In the genomic region with DNA sequence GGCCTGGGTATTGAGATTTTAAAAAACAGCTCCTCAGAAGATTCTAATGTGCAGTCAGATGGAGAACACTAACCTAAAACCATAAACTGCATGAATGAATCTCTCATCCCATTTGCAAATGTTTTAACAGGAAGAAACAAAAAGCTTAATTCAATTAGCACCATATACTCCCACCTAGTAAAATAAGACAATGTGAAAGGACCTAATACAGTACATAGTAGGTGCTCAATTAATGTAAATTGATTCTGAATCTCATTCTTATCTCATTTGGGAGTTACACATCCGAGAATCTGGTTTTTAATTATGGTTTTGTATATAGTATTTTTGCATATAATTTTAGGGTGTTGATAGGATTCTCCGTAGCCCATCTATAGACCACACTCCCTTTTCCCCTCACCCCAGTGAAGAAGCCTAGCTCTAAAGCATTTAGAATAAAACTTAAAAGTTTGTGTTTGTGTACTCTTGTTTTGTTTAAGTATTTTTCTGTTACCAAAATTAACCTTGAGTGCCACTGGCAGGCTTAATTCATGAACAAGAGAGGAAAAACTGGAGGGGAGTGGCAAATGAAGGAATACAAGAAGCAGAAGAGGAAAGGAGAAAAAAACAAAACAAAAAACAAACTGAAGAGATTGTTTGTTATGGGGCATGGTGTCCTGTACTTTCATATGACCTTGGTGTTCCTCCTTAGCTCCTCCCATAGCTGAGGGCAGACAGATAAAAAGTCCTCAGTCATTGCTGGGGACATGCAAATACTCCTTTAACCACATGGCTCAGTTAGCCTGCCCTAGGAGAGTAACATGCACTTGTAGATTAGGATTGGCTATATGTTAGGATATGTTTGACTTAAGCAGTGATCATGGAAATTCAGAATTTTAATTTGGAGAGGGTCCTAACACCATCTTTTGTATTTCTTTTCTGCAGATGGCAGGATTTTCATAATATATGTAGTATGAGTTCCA, we compare ENCODE assay signal across 7 cellular contexts. TPM values are rescaled to one million over a fixed set of nuclear protein-coding genes. Genes with fewer than 3 reads are reported as not detected.
DNase-seq lines count a peak whose midpoint lies in the region; ATAC-seq, FAIRE-seq and TF ChIP-seq lines count a peak whose summit lies in the region.

No MANE protein-coding gene starts in this region.

- H3K4me2 ChIP-seq in Loucy (ENCODE audit: low read depth, low read length, poor library complexity, severe bottlenecking) (peak overlapping the region; percentile 99), keratinocyte (ENCODE audit: control insufficient read depth, extremely low read depth, insufficient read depth, low read depth, low read length) (peak overlapping the region; percentile 97)

- TF ChIP-seq CTCF in Loucy (conservative IDR thresholded peaks at IDR 0.05; ENCODE audit: low read length): no peak
- no peak for TF ChIP-seq CTCF in keratinocyte (optimal IDR thresholded peaks at IDR 0.05 in 1 of 3, IDR thresholded peaks at IDR 0.05 in 1 of 3, conservative IDR thresholded peaks at IDR 0.05 in 1 of 3; ENCODE audit: extremely low read depth in 1 of 3, insufficient read depth in 2 of 3, low read length in 3 of 3)
- TF ChIP-seq CTCF in thoracic aorta (IDR thresholded peaks at IDR 0.05): no peak

- H2AFZ ChIP-seq in Loucy (ENCODE audit: low read length) (peak overlapping the region; percentile 80; the same call in 1 of the 2 replicates), keratinocyte (ENCODE audit: control insufficient read depth, low read length) (peak overlapping the region; percentile 90)

- H3K9ac ChIP-seq in Loucy (ENCODE audit: low read depth, low read length, poor library complexity, severe bottlenecking) (peak overlapping the region; percentile 95), keratinocyte (ENCODE audit: control insufficient read depth, extremely low read depth, insufficient read depth, low read length) (peak overlapping the region; percentile 98)

- H3K27me3 ChIP-seq in HAP-1 (ENCODE audit: low read depth) (no peaks in the 10 kb centered on the region), Loucy (ENCODE audit: insufficient read depth, low read length, poor library complexity, severe bottlenecking) (no peaks in the 10 kb centered on the region), keratinocyte (ENCODE audit: control insufficient read depth, extremely low read depth, insufficient read depth, low read length) (no peaks in the 10 kb centered on the region), thoracic aorta (replicated peaks; ENCODE audit: insufficient read depth) (no peaks in the 10 kb centered on the region)

- H3K4me3 Mint-ChIP-seq in activated naive CD8-positive, alpha-beta T cell treated with anti-CD3 and anti-CD28 coated beads, Interleukin-2, amount 50 U/mL, for 24 hours: peak overlapping the region; percentile 92

- H3K79me2 ChIP-seq in Loucy (ENCODE audit: insufficient read depth, low read length): peaks cover 26% of the 10 kb centered on the region
- H3K79me2 ChIP-seq in keratinocyte (ENCODE audit: control insufficient read depth, insufficient read depth, low read length): peaks cover 28% of the 10 kb centered on the region

- peaks cover 5% of the 10 kb centered on the region; the same call in 1 of the 2 replicates for H3F3A ChIP-seq in Loucy (ENCODE audit: low read depth)

- H3K9me3 Mint-ChIP-seq in activated naive CD8-positive, alpha-beta T cell treated with anti-CD3 and anti-CD28 coated beads, Interleukin-2, amount 50 U/mL, for 24 hours: no peaks in the 10 kb centered on the region

- FAIRE-seq in keratinocyte (lab: Jason Lieb, UNC): peak; percentile 73

- in situ Hi-C loops in HAP-1 (cut with MboI; ENCODE audit: low sequenced_read_pairs): no loop called here

- dilution Hi-C loops in keratinocyte (cut with MboI; ENCODE audit: extremely low pct_ligation_motif_present, low sequenced_read_pairs): no loop called here

- H3K4me3 ChIP-seq in HAP-1: peak overlapping the region; percentile 79
- H3K4me3 ChIP-seq in Loucy (ENCODE audit: low read length, poor library complexity, severe bottlenecking): peak overlapping the region; percentile 93
- H3K4me3 ChIP-seq in keratinocyte (ENCODE audit: control insufficient read depth in 2 of 3, extremely low read depth in 1 of 3, insufficient read depth in 2 of 3, low read depth in 1 of 3, low read length in 3 of 3): peak overlapping the region; percentile 78 to 99 (median 98)
- peak overlapping the region; percentile 86 for H3K4me3 ChIP-seq in thoracic aorta

- ATAC-seq in GM18505 (IDR thresholded peaks at IDR 0.05; ENCODE audit: unreplicated experiment) (peak; percentile 47), thoracic aorta (ENCODE audit: insufficient number of reproducible peaks, low FRiP score, low read depth) (no peak)
- peak; percentile 26 for ATAC-seq in activated naive CD8-positive, alpha-beta T cell treated with anti-CD3 and anti-CD28 coated beads, Interleukin-2, amount 50 U/mL, for 24 hours

- peak overlapping the region; percentile 94 for H3K27ac Mint-ChIP-seq in activated naive CD8-positive, alpha-beta T cell treated with anti-CD3 and anti-CD28 coated beads, Interleukin-2, amount 50 U/mL, for 24 hours

- H3K4me1 Mint-ChIP-seq in activated naive CD8-positive, alpha-beta T cell treated with anti-CD3 and anti-CD28 coated beads, Interleukin-2, amount 50 U/mL, for 24 hours: peaks cover 40% of the 10 kb centered on the region

- H3K4me1 ChIP-seq in HAP-1 (peaks cover 17% of the 10 kb centered on the region), Loucy (ENCODE audit: insufficient read depth, low read length, poor library complexity, severe bottlenecking) (peaks cover 38% of the 10 kb centered on the region), keratinocyte (ENCODE audit: control insufficient read depth, extremely low read depth, insufficient read depth, low read length) (peaks cover 21% of the 10 kb centered on the region), thoracic aorta (ENCODE audit: control insufficient read depth in 1 of 2, low read depth in 2 of 2) (peaks cover 11 to 23% of the 10 kb centered on the region in 2 donors)

- H3K9me2 ChIP-seq in Loucy (replicated peaks; ENCODE audit: low read depth, low read length): no peaks in the 10 kb centered on the region

- DNase-seq in HAP-1 (ENCODE audit: low spot score in 2 of 2): peak; percentile 51 to 63
- DNase-seq in activated naive CD8-positive, alpha-beta T cell treated with anti-CD3 and anti-CD28 coated beads, Interleukin-2, amount 50 U/mL, for 24 hours: no peak
- DNase-seq in keratinocyte (ENCODE audit: low read depth, low spot score): no peak
- DNase-seq in thoracic aorta (ENCODE audit: low spot score): no peak
- DNase-seq in T1000 (lab: John Stamatoyannopoulos, UW): no peak

- H3K36me3 ChIP-seq in HAP-1 (replicated peaks) (peaks cover 28% of the 10 kb centered on the region), Loucy (ENCODE audit: insufficient read depth, low read length) (peaks cover 3% of the 10 kb centered on the region; the same call in 1 of the 2 replicates), keratinocyte (ENCODE audit: control insufficient read depth in 2 of 2, extremely low read depth in 1 of 2, insufficient read depth in 2 of 2, low read length in 2 of 2) (peaks cover 12 to 16% of the 10 kb centered on the region in 2 experiments), thoracic aorta (peaks cover 13% of the 10 kb centered on the region)

- TF ChIP-seq POLR2A in GM18505 (IDR thresholded peaks at IDR 0.05; ENCODE audit: borderline replicate concordance, extremely low read depth, insufficient read depth, insufficient read length): no peak

- H3K9me1 ChIP-seq in keratinocyte (ENCODE audit: control insufficient read depth, extremely low read depth, insufficient read depth, low read length): no peaks in the 10 kb centered on the region

- H4K20me1 ChIP-seq in Loucy (ENCODE audit: insufficient read depth, low read length, poor library complexity, severe bottlenecking): peaks cover 4% of the 10 kb centered on the region
- no peaks in the 10 kb centered on the region for H4K20me1 ChIP-seq in keratinocyte (ENCODE audit: control insufficient read depth, extremely low read depth, insufficient read depth, low read length)

- H3K9me3 ChIP-seq in HAP-1 (no peaks in the 10 kb centered on the region), Loucy (ENCODE audit: insufficient read depth, low read depth, low read length) (no peaks in the 10 kb centered on the region), keratinocyte (ENCODE audit: control insufficient read depth, low read depth, low read length) (no peaks in the 10 kb centered on the region), thoracic aorta (no peaks in the 10 kb centered on the region)

- H3K36me3 Mint-ChIP-seq in activated naive CD8-positive, alpha-beta T cell treated with anti-CD3 and anti-CD28 coated beads, Interleukin-2, amount 50 U/mL, for 24 hours (ENCODE audit: low read depth): peaks cover 19% of the 10 kb centered on the region

- no peaks in the 10 kb centered on the region for H3K27me3 Mint-ChIP-seq in activated naive CD8-positive, alpha-beta T cell treated with anti-CD3 and anti-CD28 coated beads, Interleukin-2, amount 50 U/mL, for 24 hours

- H3K27ac ChIP-seq in keratinocyte (ENCODE audit: control insufficient read depth, insufficient read depth, low read length) (peak overlapping the region; percentile 86), thoracic aorta (peak overlapping the region; percentile 93 to 96)

RNA-seq across cellular contexts. Expression of a gene that starts 1.2 kb away (rescaled TPM):
- 63.6 to 65.8 TPM (median 64.4 TPM) in 3 replicates for polyA plus RNA-seq in keratinocyte
- polyA plus RNA-seq in keratinocyte (2011; ENCODE audit: low read depth): 63.7 TPM
- 53.8 and 87.6 TPM in 2 replicates for polyA plus RNA-seq in keratinocyte (2011; cell fraction: cytosol; rRNA removed)
- polyA plus RNA-seq in keratinocyte (2011; cell fraction: nucleus; rRNA removed): 51.5 and 56.7 TPM in 2 replicates
- 37.0 and 69.3 TPM in 2 replicates for polyA plus RNA-seq in keratinocyte (2012; ENCODE audit: low replicate concordance)
- polyA minus RNA-seq in keratinocyte: 42.9 to 68.3 TPM (median 57.3 TPM) in 3 replicates
- polyA minus RNA-seq in keratinocyte (2011; cell fraction: cytosol; rRNA and poly(A)+ RNA removed): 44.1 TPM
- polyA minus RNA-seq in keratinocyte (2011; cell fraction: nucleus; rRNA and poly(A)+ RNA removed): 12.2 and 50.0 TPM in 2 replicates
- 10 to 100 TPM; 63.4 to 93.3 TPM for total RNA-seq in thoracic aorta

RNA-seq across cellular contexts. Expression of a gene that starts 12.1 kb away (rescaled TPM):
- 0.01 to 0.03 TPM (median 0.01 TPM) in 3 replicates for polyA plus RNA-seq in keratinocyte
- polyA plus RNA-seq in keratinocyte (2011; ENCODE audit: low read depth): not detected
- polyA plus RNA-seq in keratinocyte (2011; cell fraction: cytosol; rRNA removed): not detected in 2 replicates
- polyA plus RNA-seq in keratinocyte (2011; cell fraction: nucleus; rRNA removed): 0.05 and 0.27 TPM in 2 replicates
- polyA plus RNA-seq in keratinocyte (2012; ENCODE audit: low replicate concordance): 0.08 and 0.14 TPM in 2 replicates
- polyA minus RNA-seq in keratinocyte: 0.03 to 0.13 TPM in 2 of 3 replicates, not detected in the other
- not detected for polyA minus RNA-seq in keratinocyte (2011; cell fraction: cytosol; rRNA and poly(A)+ RNA removed)
- polyA minus RNA-seq in keratinocyte (2011; cell fraction: nucleus; rRNA and poly(A)+ RNA removed): 0.11 and 0.39 TPM in 2 replicates
- total RNA-seq in thoracic aorta: 1 to 10 TPM; 5.1 to 5.2 TPM

RNA-seq across cellular contexts. Expression of a gene that starts 42.8 kb away (rescaled TPM):
- polyA plus RNA-seq in keratinocyte: 18.0 to 32.6 TPM (median 19.1 TPM) in 3 replicates
- 22.2 TPM for polyA plus RNA-seq in keratinocyte (2011; ENCODE audit: low read depth)
- polyA plus RNA-seq in keratinocyte (2011; cell fraction: cytosol; rRNA removed): 31.8 and 35.9 TPM in 2 replicates
- 27.2 and 41.9 TPM in 2 replicates for polyA plus RNA-seq in keratinocyte (2011; cell fraction: nucleus; rRNA removed)
- polyA plus RNA-seq in keratinocyte (2012; ENCODE audit: low replicate concordance): 35.0 and 63.9 TPM in 2 replicates
- polyA minus RNA-seq in keratinocyte: 21.7 to 29.5 TPM (median 28.5 TPM) in 3 replicates
- polyA minus RNA-seq in keratinocyte (2011; cell fraction: cytosol; rRNA and poly(A)+ RNA removed): 12.1 TPM
- 9.6 and 9.8 TPM in 2 replicates for polyA minus RNA-seq in keratinocyte (2011; cell fraction: nucleus; rRNA and poly(A)+ RNA removed)
- total RNA-seq in thoracic aorta: 10 to 100 TPM; 15.8 to 26.5 TPM

RNA-seq across cellular contexts. Expression of a gene that starts 46.4 kb away (rescaled TPM):
- polyA plus RNA-seq in keratinocyte: 37.3 to 49.6 TPM (median 37.5 TPM) in 3 replicates
- polyA plus RNA-seq in keratinocyte (2011; ENCODE audit: low read depth): 9.4 TPM
- polyA plus RNA-seq in keratinocyte (2011; cell fraction: cytosol; rRNA removed): 29.6 and 34.1 TPM in 2 replicates
- polyA plus RNA-seq in keratinocyte (2011; cell fraction: nucleus; rRNA removed): 106 and 128 TPM in 2 replicates
- polyA plus RNA-seq in keratinocyte (2012; ENCODE audit: low replicate concordance): 28.3 and 30.1 TPM in 2 replicates
- 38.8 to 47.1 TPM (median 43.9 TPM) in 3 replicates for polyA minus RNA-seq in keratinocyte
- polyA minus RNA-seq in keratinocyte (2011; cell fraction: cytosol; rRNA and poly(A)+ RNA removed): 19.2 TPM
- polyA minus RNA-seq in keratinocyte (2011; cell fraction: nucleus; rRNA and poly(A)+ RNA removed): 22.9 and 39.2 TPM in 2 replicates
- total RNA-seq in thoracic aorta: 100 to 1,000 TPM in 1 of 2 donors, 10 to 100 TPM in 1; 82.5 to 108 TPM

Comparison
In these comparisons a context has a peak if more than half of its experiments do, and no peak if none do; other contexts are left out.
1. DNase-seq: peak in HAP-1 (2 of 2); none in activated naive CD8-positive, alpha-beta T cell treated with anti-CD3 and anti-CD28 coated beads, Interleukin-2, amount 50 U/mL, for 24 hours (single experiment), keratinocyte (single experiment), thoracic aorta (single experiment) and T1000 (single experiment).
2. Peak in every context shown above with its lines, with median percentiles within 50 percentile points of each other: H3K4me3 ChIP-seq.